1 cellular context compared by ENCODE assay signal in the genomic region with DNA sequence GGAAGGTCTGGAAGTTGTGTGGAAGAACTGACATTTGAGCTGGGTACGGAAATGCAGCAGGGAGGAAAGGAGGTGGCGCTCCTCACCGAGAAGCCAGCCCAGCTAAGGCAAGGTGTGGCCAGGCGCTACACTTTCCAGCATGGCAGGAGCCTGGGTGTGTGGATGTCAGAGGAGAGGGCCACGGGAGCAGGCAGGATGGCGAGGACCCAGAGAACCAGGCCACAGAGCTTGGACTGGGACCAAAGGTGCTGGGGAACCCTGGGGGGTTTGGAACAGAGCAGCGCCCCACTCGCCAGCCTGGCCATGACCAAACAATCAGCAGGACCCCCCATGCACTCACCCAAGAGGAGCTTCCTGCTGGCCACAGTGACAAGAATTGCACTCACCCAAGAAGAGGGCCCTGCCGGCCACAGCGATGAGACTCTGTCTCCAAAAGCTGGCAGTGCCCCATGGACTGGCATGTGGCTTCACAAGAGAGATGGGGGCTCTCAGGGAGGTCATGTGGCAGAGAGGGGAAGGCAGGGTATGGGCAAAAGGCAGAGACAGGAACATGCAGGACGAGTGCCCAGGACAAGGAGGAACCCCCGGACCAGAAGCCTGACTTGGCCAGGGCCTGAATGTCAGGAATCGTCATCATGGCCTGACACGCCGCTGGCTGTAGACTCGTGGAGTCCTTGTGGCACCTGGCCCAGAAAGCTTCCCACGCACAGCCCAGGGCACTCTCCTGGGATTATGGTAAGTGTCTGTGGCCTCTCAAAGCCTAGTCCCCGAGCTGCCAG.
TF ChIP-seq lines count a peak whose summit lies in the region.

No MANE protein-coding gene starts in this region.

TF ChIP-seq in GM23338, 12 proteins besides CTCF, POLR2A, EP300 and RAD21:
- TF ChIP-seq ZNF462 (CRISPR knock-in tag; IDR thresholded peaks at IDR 0.05) (no peak), STAT1 (IDR thresholded peaks at IDR 0.05; ENCODE audit: unreplicated experiment) (no peak), ZNF331 (CRISPR knock-in tag; IDR thresholded peaks at IDR 0.05; ENCODE audit: low read depth) (no peak), EZH2 (IDR thresholded peaks at IDR 0.05; ENCODE audit: low read depth, unreplicated experiment) (no peak), POLR2AphosphoS5 (IDR thresholded peaks at IDR 0.05; ENCODE audit: low read depth) (no peak), EZH2phosphoT487 (IDR thresholded peaks at IDR 0.05; ENCODE audit: unreplicated experiment) (no peak), JUNB (IDR thresholded peaks at IDR 0.05; ENCODE audit: unreplicated experiment) (no peak), ZNF114 (CRISPR knock-in tag; IDR thresholded peaks at IDR 0.05) (no peak), ETS1 (IDR thresholded peaks at IDR 0.05) (no peak), CREB1 (CRISPR knock-in tag; IDR thresholded peaks at IDR 0.05; ENCODE audit: low read depth) (no peak), NANOG (IDR thresholded peaks at IDR 0.05; ENCODE audit: borderline replicate concordance) (no peak)
- TF ChIP-seq, protein P1, sequence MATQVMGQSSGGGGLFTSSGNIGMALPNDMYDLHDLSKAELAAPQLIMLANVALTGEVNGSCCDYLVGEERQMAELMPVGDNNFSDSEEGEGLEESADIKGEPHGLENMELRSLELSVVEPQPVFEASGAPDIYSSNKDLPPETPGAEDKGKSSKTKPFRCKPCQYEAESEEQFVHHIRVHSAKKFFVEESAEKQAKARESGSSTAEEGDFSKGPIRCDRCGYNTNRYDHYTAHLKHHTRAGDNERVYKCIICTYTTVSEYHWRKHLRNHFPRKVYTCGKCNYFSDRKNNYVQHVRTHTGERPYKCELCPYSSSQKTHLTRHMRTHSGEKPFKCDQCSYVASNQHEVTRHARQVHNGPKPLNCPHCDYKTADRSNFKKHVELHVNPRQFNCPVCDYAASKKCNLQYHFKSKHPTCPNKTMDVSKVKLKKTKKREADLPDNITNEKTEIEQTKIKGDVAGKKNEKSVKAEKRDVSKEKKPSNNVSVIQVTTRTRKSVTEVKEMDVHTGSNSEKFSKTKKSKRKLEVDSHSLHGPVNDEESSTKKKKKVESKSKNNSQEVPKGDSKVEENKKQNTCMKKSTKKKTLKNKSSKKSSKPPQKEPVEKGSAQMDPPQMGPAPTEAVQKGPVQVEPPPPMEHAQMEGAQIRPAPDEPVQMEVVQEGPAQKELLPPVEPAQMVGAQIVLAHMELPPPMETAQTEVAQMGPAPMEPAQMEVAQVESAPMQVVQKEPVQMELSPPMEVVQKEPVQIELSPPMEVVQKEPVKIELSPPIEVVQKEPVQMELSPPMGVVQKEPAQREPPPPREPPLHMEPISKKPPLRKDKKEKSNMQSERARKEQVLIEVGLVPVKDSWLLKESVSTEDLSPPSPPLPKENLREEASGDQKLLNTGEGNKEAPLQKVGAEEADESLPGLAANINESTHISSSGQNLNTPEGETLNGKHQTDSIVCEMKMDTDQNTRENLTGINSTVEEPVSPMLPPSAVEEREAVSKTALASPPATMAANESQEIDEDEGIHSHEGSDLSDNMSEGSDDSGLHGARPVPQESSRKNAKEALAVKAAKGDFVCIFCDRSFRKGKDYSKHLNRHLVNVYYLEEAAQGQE (IDR thresholded peaks at IDR 0.05; ENCODE audit: unreplicated experiment): no peak
